ENCODE assay signal across 1 cellular context in genomic region chr1:205749094-205749825, GRCh38.
A peak's percentile ranks its signal among the peaks of the same experiment; 100 is the strongest.
TF ChIP-seq lines count a peak whose summit lies in the region.

No MANE protein-coding gene starts in this region.

TF ChIP-seq in HepG2, 621 proteins besides CTCF, POLR2A, EP300 and RAD21 (continued from another document and continues in another):
- peak; percentile 82 for TF ChIP-seq ZNF687 (CRISPR knock-in tag; IDR thresholded peaks at IDR 0.05)
- TF ChIP-seq NR2F1 (CRISPR knock-in tag; IDR thresholded peaks at IDR 0.05): peak in 1 of 2 experiments; percentile 40; a peak in 2 of 4 replicates
- TF ChIP-seq ZNF326 (CRISPR knock-in tag; IDR thresholded peaks at IDR 0.05; ENCODE audit: borderline replicate concordance): no peak
- peak; percentile 83 for TF ChIP-seq ZNF746 (CRISPR knock-in tag; IDR thresholded peaks at IDR 0.05)
- TF ChIP-seq KLF11 (CRISPR knock-in tag; IDR thresholded peaks at IDR 0.05): peak; percentile 75; the same call in 1 of the 2 replicates
- 0 out of 2 replicates have a peak, but pooled peaks have one; percentile 50 for TF ChIP-seq ZNF503 (CRISPR knock-in tag; IDR thresholded peaks at IDR 0.05)
- peak; percentile 26 for TF ChIP-seq SKI (IDR thresholded peaks at IDR 0.05; ENCODE audit: partially characterized antibody)
- TF ChIP-seq U2AF1 (optimal IDR thresholded peaks at IDR 0.05; ENCODE audit: low read depth, low read length): no peak
- TF ChIP-seq PCBP1 (IDR thresholded peaks at IDR 0.05; ENCODE audit: borderline replicate concordance, low read depth, low read length): peak; percentile 72; the same call in 1 of the 2 replicates
- no peak for TF ChIP-seq ZBTB49 (CRISPR knock-in tag; IDR thresholded peaks at IDR 0.05; ENCODE audit: borderline replicate concordance)
- TF ChIP-seq ZNF841 (CRISPR knock-in tag; IDR thresholded peaks at IDR 0.05; ENCODE audit: borderline replicate concordance): no peak
- TF ChIP-seq PLSCR1 (CRISPR knock-in tag; IDR thresholded peaks at IDR 0.05; ENCODE audit: borderline replicate concordance): no peak
- TF ChIP-seq REXO4 (CRISPR knock-in tag; IDR thresholded peaks at IDR 0.05; ENCODE audit: borderline replicate concordance): no peak
- peak; percentile 93 for TF ChIP-seq PRDM10 (CRISPR knock-in tag; IDR thresholded peaks at IDR 0.05; ENCODE audit: low read depth)
- no peak for TF ChIP-seq JDP2 (CRISPR knock-in tag; IDR thresholded peaks at IDR 0.05; ENCODE audit: borderline replicate concordance)
- peak; percentile 74; the same call in 1 of the 2 replicates for TF ChIP-seq HMGXB3 (CRISPR knock-in tag; IDR thresholded peaks at IDR 0.05; ENCODE audit: borderline replicate concordance)
- no peak for TF ChIP-seq ZSCAN12 (CRISPR knock-in tag; IDR thresholded peaks at IDR 0.05)
- no peak for TF ChIP-seq TEF (CRISPR knock-in tag; IDR thresholded peaks at IDR 0.05)
- peak; percentile 60 for TF ChIP-seq FOXP4 (CRISPR knock-in tag; IDR thresholded peaks at IDR 0.05)
- TF ChIP-seq PHF20 (CRISPR knock-in tag; IDR thresholded peaks at IDR 0.05): no peak
- TF ChIP-seq ZZZ3 (CRISPR knock-in tag; IDR thresholded peaks at IDR 0.05; ENCODE audit: borderline replicate concordance): no peak
